ENCODE assay signal across 16 cellular contexts in genomic region chr20:35133006-35133405, GRCh38. TPM values are rescaled to one million over a fixed set of nuclear protein-coding genes. Genes with fewer than 3 reads are reported as not detected.
A peak's percentile ranks its signal among the peaks of the same experiment; 100 is the strongest.
DNase-seq lines count a peak whose midpoint lies in the region; ATAC-seq, FAIRE-seq and TF ChIP-seq lines count a peak whose summit lies in the region.
"Had no signal": no experiment of that assay in that cellular context is flagged by ENCODE, and none has a peak within 500 bp of the region (broad histone marks: within the 10 kb centered on the region; RNA-seq: fewer than 3 reads in every experiment).

No MANE protein-coding gene starts in this region.

- H3K27me3 ChIP-seq in left ventricle myocardium inferior (ENCODE audit: low read depth): no peaks in the 10 kb centered on the region
- no peaks in the 10 kb centered on the region for H3K27me3 ChIP-seq in endothelial cell of umbilical vein (ENCODE audit: control insufficient read depth in 2 of 2, insufficient read depth in 2 of 2, low read length in 2 of 2)
- H3K27me3 ChIP-seq: BLaER1 had no signal

- POLR2A ChIA-PET in WTC11 (lab: Charles Lee): no interaction called here
- POLR2A ChIA-PET in endothelial cell of umbilical vein (lab: Charles Lee): no interaction called here

- no peak overlapping the region for H3K4me3 Mint-ChIP-seq in WTC11
- no peak overlapping the region for H3K4me3 Mint-ChIP-seq in stimulated activated effector memory CD8-positive, alpha-beta T cell treated with anti-CD3 and anti-CD28 coated beads, Interleukin-12 subunit alpha, Interleukin-12 subunit beta, amount 100 ng/mL, for 72 hours
- H3K4me3 Mint-ChIP-seq: CD8-positive, alpha-beta memory T cell; H9 had no signal

- no peak overlapping the region for H3K9ac ChIP-seq in endothelial cell of umbilical vein (replicated peaks; ENCODE audit: extremely low read depth, insufficient read depth, low read length)
- H3K9ac ChIP-seq: BLaER1 had no signal

- no peaks in the 10 kb centered on the region for H3K9me3 Mint-ChIP-seq in WTC11
- no peaks in the 10 kb centered on the region for H3K9me3 Mint-ChIP-seq in stimulated activated effector memory CD8-positive, alpha-beta T cell treated with anti-CD3 and anti-CD28 coated beads, Interleukin-12 subunit alpha, Interleukin-12 subunit beta, amount 100 ng/mL, for 72 hours
- H3K9me3 Mint-ChIP-seq: CD8-positive, alpha-beta memory T cell; H9 had no signal

- H3K79me2 ChIP-seq in endothelial cell of umbilical vein (ENCODE audit: control insufficient read depth, insufficient read depth, low read length): no peaks in the 10 kb centered on the region

- H3K27ac ChIP-seq in left ventricle myocardium inferior (replicated peaks) (peak overlapping the region; percentile 32), endothelial cell of umbilical vein (ENCODE audit: insufficient read depth, low read depth, low read length) (peak overlapping the region; percentile 2)
- H3K27ac ChIP-seq: BLaER1 had no signal

- H3K9me3 ChIP-seq in left ventricle myocardium inferior (replicated peaks) (no peaks in the 10 kb centered on the region), endothelial cell of umbilical vein (replicated peaks; ENCODE audit: control insufficient read depth, insufficient read depth, low read length) (no peaks in the 10 kb centered on the region)
- H3K9me3 ChIP-seq: BLaER1, Caco-2 had no signal

- no peak for FAIRE-seq in endothelial cell of umbilical vein (lab: Jason Lieb, UNC)
- FAIRE-seq: A204.1, GM19239 had no signal

- H4K20me1 ChIP-seq in endothelial cell of umbilical vein (replicated peaks; ENCODE audit: control insufficient read depth, extremely low read depth, insufficient read depth, low read length): no peaks in the 10 kb centered on the region
- H4K20me1 ChIP-seq: BLaER1 had no signal

- no peak for ATAC-seq in Right ventricle myocardium superior (ENCODE audit: poor library complexity)
- ATAC-seq in WTC11: no peak
- ATAC-seq in stimulated activated effector memory CD8-positive, alpha-beta T cell treated with anti-CD3 and anti-CD28 coated beads, Interleukin-12 subunit alpha, Interleukin-12 subunit beta, amount 100 ng/mL, for 72 hours: no peak

- TF ChIP-seq CTCF in left ventricle myocardium inferior (IDR thresholded peaks at IDR 0.05; ENCODE audit: borderline replicate concordance): no peak
- no peak for TF ChIP-seq CTCF in WTC11 (IDR thresholded peaks at IDR 0.05)
- no peak for TF ChIP-seq CTCF in endothelial cell of umbilical vein (IDR thresholded peaks at IDR 0.05; ENCODE audit: extremely low read depth in 1 of 2, insufficient read depth in 1 of 2, low read depth in 1 of 2, low read length in 2 of 2)

- no peak for TF ChIP-seq POLR2A in endothelial cell of umbilical vein (IDR thresholded peaks at IDR 0.05; ENCODE audit: low read depth, low read length)

- no peaks in the 10 kb centered on the region for H3K27me3 Mint-ChIP-seq in WTC11 (ENCODE audit: low read depth)
- H3K27me3 Mint-ChIP-seq: CD8-positive, alpha-beta memory T cell had no signal

- H3K4me1 Mint-ChIP-seq in WTC11: no peaks in the 10 kb centered on the region
- peaks cover 4% of the 10 kb centered on the region for H3K4me1 Mint-ChIP-seq in stimulated activated effector memory CD8-positive, alpha-beta T cell treated with anti-CD3 and anti-CD28 coated beads, Interleukin-12 subunit alpha, Interleukin-12 subunit beta, amount 100 ng/mL, for 72 hours

- no peak overlapping the region for H3K4me3 ChIP-seq in left ventricle myocardium inferior
- no peak overlapping the region for H3K4me3 ChIP-seq in endothelial cell of umbilical vein (replicated peaks in 1 of 3; ENCODE audit: insufficient read depth in 1 of 3, low read depth in 1 of 3, low read length in 3 of 3)
- H3K4me3 ChIP-seq: BLaER1 had no signal

- CTCF ChIA-PET in WTC11 (lab: Charles Lee) (interaction anchor here (1.8 kb wide), 1 partner anchor 12 kb away, joined by 7 read pairs; no protein-coding TSS in a partner anchor), endothelial cell of umbilical vein (lab: Charles Lee) (interaction anchor here (1.0 to 4.8 kb wide), 2 partner anchors 12 to 37 kb away, joined by 4 to 59 read pairs; no protein-coding TSS in a partner anchor)

- DNase-seq in left ventricle myocardium inferior: no peak
- DNase-seq in Right ventricle myocardium superior: no peak
- no peak for DNase-seq in WTC11 (ENCODE audit: low spot score)
- DNase-seq in endothelial cell of umbilical vein (ENCODE audit: low read depth, low spot score): no peak
- no peak for DNase-seq in stimulated activated effector memory CD8-positive, alpha-beta T cell treated with anti-CD3 and anti-CD28 coated beads, Interleukin-12 subunit alpha, Interleukin-12 subunit beta, amount 100 ng/mL, for 72 hours (ENCODE audit: low spot score in 2 of 2)
- no peak for DNase-seq in activated CD8-positive, alpha-beta memory T cell treated with anti-CD3 and anti-CD28 coated beads, Interleukin-2, amount 50 U/mL, for 4 hours
- DNase-seq in SHP77 treated with DMSO at 0.1 percent for 48 hours (lab: John Stamatoyannopoulos, UW): no peak
- DNase-seq: CD8-positive, alpha-beta memory T cell; DMS53; GF-D8; GOT3; H9 had no signal

- dilution Hi-C loops in endothelial cell of umbilical vein (cut with MboI; ENCODE audit: extremely low pct_ligation_motif_present, low sequenced_read_pairs): no loop called here

- H3K36me3 ChIP-seq in left ventricle myocardium inferior (peaks cover 66% of the 10 kb centered on the region), endothelial cell of umbilical vein (ENCODE audit: control insufficient read depth in 2 of 2, extremely low read depth in 1 of 2, insufficient read depth in 2 of 2, low read length in 2 of 2) (peaks cover 9 to 16% of the 10 kb centered on the region in 2 experiments)

- H3K4me1 ChIP-seq in left ventricle myocardium inferior (peaks cover 42% of the 10 kb centered on the region), endothelial cell of umbilical vein (ENCODE audit: control insufficient read depth, extremely low read depth, insufficient read depth, low read length) (peaks cover 49% of the 10 kb centered on the region)
- H3K4me1 ChIP-seq: BLaER1 had no signal

- BruUV-seq in endothelial cell of umbilical vein (replicated peaks; lab: Mats Ljungman, UMichigan): no TSS peak

- intact Hi-C loops in left ventricle myocardium inferior (cut with micrococcal nuclease): no loop called here
- intact Hi-C loops in Right ventricle myocardium superior (cut with DNase I): no loop called here
- intact Hi-C loops in endothelial cell of umbilical vein (cut with micrococcal nuclease): no loop called here

- no peak overlapping the region for H2AFZ ChIP-seq in endothelial cell of umbilical vein (ENCODE audit: low read depth, low read length)

- peak overlapping the region; percentile 38; the same call in 1 of the 2 replicates for H3K27ac Mint-ChIP-seq in WTC11
- no peak overlapping the region for H3K27ac Mint-ChIP-seq in stimulated activated effector memory CD8-positive, alpha-beta T cell treated with anti-CD3 and anti-CD28 coated beads, Interleukin-12 subunit alpha, Interleukin-12 subunit beta, amount 100 ng/mL, for 72 hours

- peaks cover 32% of the 10 kb centered on the region for H3K36me3 Mint-ChIP-seq in WTC11
- peaks cover 100% of the 10 kb centered on the region for H3K36me3 Mint-ChIP-seq in stimulated activated effector memory CD8-positive, alpha-beta T cell treated with anti-CD3 and anti-CD28 coated beads, Interleukin-12 subunit alpha, Interleukin-12 subunit beta, amount 100 ng/mL, for 72 hours

- H3K9me1 ChIP-seq in endothelial cell of umbilical vein (replicated peaks; ENCODE audit: control insufficient read depth, extremely low read depth, insufficient read depth, low read length): no peaks in the 10 kb centered on the region

- H3K4me2 ChIP-seq in endothelial cell of umbilical vein (ENCODE audit: insufficient read depth, low read length): no peak overlapping the region
- H3K4me2 ChIP-seq: BLaER1 had no signal

TF ChIP-seq in WTC11, 78 proteins besides CTCF, POLR2A, EP300 and RAD21 (continues in another document):
- no peak for TF ChIP-seq HMGA2 (CRISPR knock-in tag; IDR thresholded peaks at IDR 0.05)

TF ChIP-seq in endothelial cell of umbilical vein, 7 proteins besides CTCF, POLR2A, EP300 and RAD21 (continues in another document):
- no peak for TF ChIP-seq POLR2AphosphoS5 (IDR thresholded peaks at IDR 0.05; ENCODE audit: insufficient read depth, low read depth, low read length)

RNA-seq across cellular contexts. Expression of gene EDEM2, which starts 14.1 kb away (rescaled TPM):
- 10.4 TPM for total RNA-seq in left ventricle myocardium inferior
- total RNA-seq in Right ventricle myocardium superior: 9.1 TPM
- total RNA-seq in WTC11 (2021): 22.7 to 24.2 TPM (median 24.0 TPM) in 3 replicates
- 37.5 and 39.5 TPM in 2 replicates for total RNA-seq in endothelial cell of umbilical vein
- 29.1 and 30.1 TPM in 2 replicates for polyA plus RNA-seq in endothelial cell of umbilical vein
- polyA plus RNA-seq in endothelial cell of umbilical vein (2011; cell fraction: cytosol; rRNA removed): 33.9 and 35.0 TPM in 2 replicates
- polyA plus RNA-seq in endothelial cell of umbilical vein (2011; cell fraction: nucleus; rRNA removed): 23.0 and 25.4 TPM in 2 replicates
- 46.6 and 49.7 TPM in 2 replicates for polyA plus RNA-seq in endothelial cell of umbilical vein (2012)
- 22.1 and 23.2 TPM in 2 replicates for polyA minus RNA-seq in endothelial cell of umbilical vein
- polyA minus RNA-seq in endothelial cell of umbilical vein (2011; cell fraction: cytosol; rRNA and poly(A)+ RNA removed): 12.5 TPM
- polyA minus RNA-seq in endothelial cell of umbilical vein (2011; cell fraction: nucleus; rRNA and poly(A)+ RNA removed): 5.7 and 5.9 TPM in 2 replicates

RNA-seq across cellular contexts. Expression of gene PROCR, which starts 38.9 kb away (rescaled TPM):
- total RNA-seq in left ventricle myocardium inferior: 9.8 TPM
- total RNA-seq in Right ventricle myocardium superior: 9.3 TPM
- 20.5 to 29.7 TPM (median 22.2 TPM) in 3 replicates for total RNA-seq in WTC11 (2021)
- total RNA-seq in endothelial cell of umbilical vein: 228 and 251 TPM in 2 replicates
- polyA plus RNA-seq in endothelial cell of umbilical vein: 376 and 414 TPM in 2 replicates
- polyA plus RNA-seq in endothelial cell of umbilical vein (2011; cell fraction: cytosol; rRNA removed): 280 and 408 TPM in 2 replicates
- polyA plus RNA-seq in endothelial cell of umbilical vein (2011; cell fraction: nucleus; rRNA removed): 149 and 172 TPM in 2 replicates
- 386 and 422 TPM in 2 replicates for polyA plus RNA-seq in endothelial cell of umbilical vein (2012)
- polyA minus RNA-seq in endothelial cell of umbilical vein: 229 and 241 TPM in 2 replicates
- 18.9 TPM for polyA minus RNA-seq in endothelial cell of umbilical vein (2011; cell fraction: cytosol; rRNA and poly(A)+ RNA removed)
- polyA minus RNA-seq in endothelial cell of umbilical vein (2011; cell fraction: nucleus; rRNA and poly(A)+ RNA removed): 92.7 and 104 TPM in 2 replicates

RNA-seq across cellular contexts. Expression of gene TRPC4AP, which starts 40.4 kb away (rescaled TPM):
- total RNA-seq in left ventricle myocardium inferior (30.7 TPM), Right ventricle myocardium superior (33.8 TPM), WTC11 (2021) (62.7 to 73.8 TPM (median 68.0 TPM) in 3 replicates), endothelial cell of umbilical vein (88.3 and 89.0 TPM in 2 replicates)
- polyA plus RNA-seq in endothelial cell of umbilical vein: 103 and 104 TPM in 2 replicates
- 85.0 and 88.2 TPM in 2 replicates for polyA plus RNA-seq in endothelial cell of umbilical vein (2011; cell fraction: cytosol; rRNA removed)
- polyA plus RNA-seq in endothelial cell of umbilical vein (2011; cell fraction: nucleus; rRNA removed): 171 and 185 TPM in 2 replicates
- 88.8 and 90.4 TPM in 2 replicates for polyA plus RNA-seq in endothelial cell of umbilical vein (2012)
- polyA minus RNA-seq in endothelial cell of umbilical vein: 120 and 131 TPM in 2 replicates
- 43.6 TPM for polyA minus RNA-seq in endothelial cell of umbilical vein (2011; cell fraction: cytosol; rRNA and poly(A)+ RNA removed)
- 51.8 and 70.5 TPM in 2 replicates for polyA minus RNA-seq in endothelial cell of umbilical vein (2011; cell fraction: nucleus; rRNA and poly(A)+ RNA removed)
